In the genomic region with DNA sequence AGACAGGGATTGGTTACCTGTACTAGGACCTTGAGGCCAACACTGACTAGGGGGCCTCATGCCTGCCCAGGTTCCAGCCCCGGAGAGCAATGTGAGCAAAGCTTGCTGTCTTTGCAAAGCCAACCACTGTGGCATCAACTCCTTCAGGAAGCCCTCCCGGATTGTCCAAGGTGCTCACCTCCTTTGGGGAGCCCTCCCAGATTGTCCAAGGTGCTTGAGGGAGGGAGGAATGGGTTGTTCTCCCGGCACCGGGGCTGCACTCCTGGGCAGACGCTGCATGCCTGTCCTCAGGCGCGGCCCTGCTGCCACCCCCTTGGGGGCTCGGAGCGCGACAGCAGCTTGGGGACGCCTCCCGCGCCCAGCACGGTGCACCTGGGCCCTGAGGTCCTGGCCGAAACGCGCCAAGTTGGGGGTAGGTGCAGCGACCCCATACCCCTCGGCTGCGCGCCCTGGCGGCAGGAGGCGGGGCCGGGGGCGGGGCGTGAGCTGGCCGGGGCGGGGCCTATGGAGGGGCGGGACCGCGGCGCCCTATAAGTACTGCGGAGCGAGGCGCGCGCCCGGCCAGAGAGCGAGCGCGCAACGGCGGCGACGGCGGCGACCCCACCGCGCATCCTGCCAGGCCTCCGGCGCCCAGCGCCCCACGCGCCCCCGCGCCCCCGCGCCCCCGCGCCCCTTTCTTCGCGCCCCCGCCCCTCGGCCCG, we compare ENCODE assay signal across 8 cellular contexts. TPM values are rescaled to one million over a fixed set of nuclear protein-coding genes. Genes with fewer than 3 reads are reported as not detected.
DNase-seq lines count a peak whose midpoint lies in the region; ATAC-seq and TF ChIP-seq lines count a peak whose summit lies in the region.

A gene with protein sequence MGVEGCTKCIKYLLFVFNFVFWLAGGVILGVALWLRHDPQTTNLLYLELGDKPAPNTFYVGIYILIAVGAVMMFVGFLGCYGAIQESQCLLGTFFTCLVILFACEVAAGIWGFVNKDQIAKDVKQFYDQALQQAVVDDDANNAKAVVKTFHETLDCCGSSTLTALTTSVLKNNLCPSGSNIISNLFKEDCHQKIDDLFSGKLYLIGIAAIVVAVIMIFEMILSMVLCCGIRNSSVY (plus strand): TSS at position 560 of the 701 bp plus-strand sequence. CDS start 240 bp downstream, outside the sequence.

- H3K9me1 ChIP-seq in IMR-90 (ENCODE audit: insufficient read depth, low read length): peaks cover 13% of the 10 kb centered on the region; the same call in 1 of the 2 replicates

- peaks cover 5% of the 10 kb centered on the region; the same call in 1 of the 2 replicates for H3K36me3 ChIP-seq in IMR-90 (ENCODE audit: control insufficient read depth, insufficient read depth, low read length)
- H3K36me3 ChIP-seq in lung (ENCODE audit: control insufficient read depth in 2 of 2, insufficient read depth in 2 of 2, low read length in 2 of 2): no peaks in the 10 kb centered on the region

- intact Hi-C loops in IMR-90 (cut with micrococcal nuclease): no loop called here
- intact Hi-C loops in dorsolateral prefrontal cortex (cut with DNase I): loop anchor here in 1 of 2 donors (5.0 kb wide), 1 partner anchor 70 kb away; no protein-coding TSS in a partner anchor

- H3K56ac ChIP-seq in IMR-90 (ENCODE audit: extremely low read depth, insufficient read depth, low read length): no peak within 1 kb of the TSS

- peak within 1 kb of the TSS; percentile 91 for H3K27ac ChIP-seq in IMR-90 (ENCODE audit: insufficient read depth, low read length)
- H3K27ac ChIP-seq in dorsolateral prefrontal cortex: peak within 1 kb of the TSS in 58 of 59 donors; percentile 49 to 97 (median 86)
- peak within 1 kb of the TSS; percentile 98 to 99 for H3K27ac ChIP-seq in lung (ENCODE audit: low read depth in 1 of 2, low read length in 1 of 2)

- H2BK20ac ChIP-seq in IMR-90 (ENCODE audit: low read depth, low read length): no peak within 1 kb of the TSS

- peak within 1 kb of the TSS; percentile 95 for H3K9ac ChIP-seq in IMR-90 (ENCODE audit: low read depth, low read length)

- H3K18ac ChIP-seq in IMR-90 (ENCODE audit: low read depth, low read length): peak within 1 kb of the TSS; percentile 24; the same call in 1 of the 2 replicates

- no TSS peak for BruUV-seq in IMR-90 (replicated peaks; lab: Mats Ljungman, UMichigan)

- peak within 1 kb of the TSS; percentile 99 for H2AK9ac ChIP-seq in IMR-90 (replicated peaks; ENCODE audit: low read depth, low read length, poor library complexity)

- peak within 1 kb of the TSS; percentile 85 for H3K14ac ChIP-seq in IMR-90 (replicated peaks; ENCODE audit: low read depth, low read length)

- H4K91ac ChIP-seq in IMR-90 (ENCODE audit: insufficient read depth, low read depth, low read length): peak within 1 kb of the TSS; percentile 68; the same call in 1 of the 2 replicates

- H4K5ac ChIP-seq in IMR-90 (ENCODE audit: low read depth, low read length): no peak within 1 kb of the TSS

- peak within 1 kb of the TSS; percentile 66 for H2BK5ac ChIP-seq in IMR-90 (ENCODE audit: low read depth, low read length, poor library complexity, severe bottlenecking)

- peak within 1 kb of the TSS; percentile 59 for H3K23ac ChIP-seq in IMR-90 (ENCODE audit: low read depth, low read length)

- TF ChIP-seq POLR2A in IMR-90 (IDR thresholded peaks at IDR 0.05; ENCODE audit: low read depth, low read length): peak; percentile 93

- H3K79me1 ChIP-seq in IMR-90 (ENCODE audit: low read depth in 1 of 2, low read length in 2 of 2): peaks cover 0 to 42% of the 10 kb centered on the region in 2 experiments; a peak in 2 of 4 replicates

- no peak for TF ChIP-seq RAD21 in IMR-90 (IDR thresholded peaks at IDR 0.05; ENCODE audit: low read length)

- H3K27me3 ChIP-seq in IMR-90 (ENCODE audit: control insufficient read depth, insufficient read depth, low read length) (no peaks in the 10 kb centered on the region), dorsolateral prefrontal cortex (no peaks in the 10 kb centered on the region), lung (ENCODE audit: control insufficient read depth, insufficient read depth) (no peaks in the 10 kb centered on the region)

- TF ChIP-seq CTCF in AG04449 (IDR thresholded peaks at IDR 0.05; ENCODE audit: insufficient read depth, low read length, missing control alignments): no peak
- TF ChIP-seq CTCF in IMR-90 (conservative IDR thresholded peaks at IDR 0.05; ENCODE audit: low read depth, low read length): no peak
- TF ChIP-seq CTCF in dorsolateral prefrontal cortex (IDR thresholded peaks at IDR 0.05 in 54 of 56, conservative IDR thresholded peaks at IDR 0.05 in 2 of 56; ENCODE audit: low read depth in 1 of 56, partially characterized antibody in 56 of 56): peak in 6 of 56 donors; percentile 11 to 21 (median 14)
- TF ChIP-seq CTCF in lung (IDR thresholded peaks at IDR 0.05; ENCODE audit: control extremely low read depth, extremely low read depth): no peak

- H3K4me1 ChIP-seq in IMR-90 (ENCODE audit: control insufficient read depth, insufficient read depth, low read length) (peaks cover 19% of the 10 kb centered on the region), lung (ENCODE audit: control insufficient read depth in 2 of 2, insufficient read depth in 2 of 2, low read length in 2 of 2) (peaks cover 15 to 34% of the 10 kb centered on the region in 2 donors)

- no peak within 1 kb of the TSS for H2BK120ac ChIP-seq in IMR-90 (ENCODE audit: low read depth, low read length)

- in situ Hi-C loops in IMR-90 (cut with MboI; ENCODE audit: low sequenced_read_pairs): no loop called here

- no peak within 1 kb of the TSS for H2BK15ac ChIP-seq in IMR-90 (ENCODE audit: low read depth, low read length)

- dilution Hi-C loops in IMR-90 (cut with HindIII; ENCODE audit: low sequenced_read_pairs, unreplicated experiment): no loop called here

- 7% methylated on average over 30 of the region's 65 CpGs; no CpG with 5 or more reads in 1 of the 2 experiments for WGBS in IMR-90 (ENCODE audit: extremely low coverage in 2 of 2, insufficient read length in 1 of 2), 2 experiments
- WGBS in lung, 2 donors: 7 to 13% methylated on average over 14 to 64 of the region's 65 CpGs

- H4K20me1 ChIP-seq in IMR-90 (ENCODE audit: insufficient read depth, low read length): peaks cover 49% of the 10 kb centered on the region

- peak within 1 kb of the TSS; percentile 97 for H3K4me2 ChIP-seq in IMR-90 (ENCODE audit: low read depth, low read length)

- H2AFZ ChIP-seq in IMR-90 (replicated peaks; ENCODE audit: low read length, poor library complexity): peak within 1 kb of the TSS; percentile 89

- H2AK5ac ChIP-seq in IMR-90 (ENCODE audit: low read depth, low read length): peak within 1 kb of the TSS; percentile 75

- H3K9me3 ChIP-seq in IMR-90 (ENCODE audit: control insufficient read depth, insufficient read depth, low read length) (no peaks in the 10 kb centered on the region), lung (ENCODE audit: control insufficient read depth in 2 of 2, insufficient read depth in 1 of 2, low read length in 1 of 2) (no peaks in the 10 kb centered on the region)

- ATAC-seq in GM19023 (IDR thresholded peaks at IDR 0.05; ENCODE audit: unreplicated experiment) (peak; percentile 38), IMR-90 (ENCODE audit: low read depth) (peak; percentile 81), lung (ENCODE audit: insufficient read depth, low FRiP score) (peak; percentile 68), GM18520 (IDR thresholded peaks at IDR 0.05; ENCODE audit: unreplicated experiment) (no peak)

- H3K4me3 ChIP-seq in AG04449 (ENCODE audit: low read depth, low read length) (peak within 1 kb of the TSS; percentile 79), IMR-90 (ENCODE audit: insufficient read depth, low read depth, low read length) (peak within 1 kb of the TSS; percentile 100), dorsolateral prefrontal cortex (peak within 1 kb of the TSS; percentile 71 to 100 (median 98)), lung (peak within 1 kb of the TSS; percentile 81)

- H4K8ac ChIP-seq in IMR-90 (ENCODE audit: low read depth in 2 of 2, low read length in 2 of 2): no peak within 1 kb of the TSS

- CTCF ChIA-PET in AG04449 (lab: Yijun Ruan, JAX): interaction anchor here (1.5 to 2.7 kb wide), 3 partner anchors 9 to 182 kb away, joined by 3 to 7 read pairs (median 4); partner anchors contain the start of gene TSSC4
- CTCF ChIA-PET in IMR-90 (lab: Yijun Ruan, JAX): no interaction called here

- peak within 1 kb of the TSS; percentile 60 for H3K4ac ChIP-seq in IMR-90 (ENCODE audit: low read depth, low read length)

- POLR2A ChIA-PET in AG04449 (lab: Yijun Ruan, JAX): interaction anchor here (0.5 to 2.2 kb wide), 11 partner anchors 10 to 701 kb away, joined by 3 to 32 read pairs (median 4); partner anchors contain the start of gene TSSC4
- POLR2A ChIA-PET in IMR-90 (lab: Charles Lee; ENCODE audit: unreplicated experiment): interaction anchor here (0.5 to 2.0 kb wide), 3 partner anchors 9 to 24 kb away, joined by 5 to 7 read pairs (median 6); partner anchors contain the start of gene TSSC4

- no peak for DNase-seq in AG04449 (ENCODE audit: low read depth, low spot score)
- peak; percentile 33 for DNase-seq in IMR-90
- peak; percentile 53 to 60 for DNase-seq in activated CD4-positive, alpha-beta T cell treated with anti-CD3 and anti-CD28 coated beads, Interleukin-2, amount 50 U/mL, for 24 hours (ENCODE audit: low read depth in 1 of 2, low spot score in 1 of 2)
- peak in 8 of 10 donors; percentile 43 to 84 (median 67) for DNase-seq in dorsolateral prefrontal cortex
- no peak for DNase-seq in lung (ENCODE audit: low spot score)
- DNase-seq in stimulated activated CD4-positive, alpha-beta T cell treated with anti-CD3 and anti-CD28 coated beads, TNF-alpha, amount 100 ng/mL, for 24 hours (ENCODE audit: low read depth in 3 of 3): peak in 2 of 3 experiments; percentile 36 to 55

TF ChIP-seq in IMR-90, 13 proteins besides CTCF, POLR2A, EP300 and RAD21:
- no peak for TF ChIP-seq MXI1 (IDR thresholded peaks at IDR 0.05; ENCODE audit: borderline replicate concordance, low read depth, low read length)
- peak; percentile 26; the same call in 1 of the 2 replicates for TF ChIP-seq MAZ (IDR thresholded peaks at IDR 0.05; ENCODE audit: borderline replicate concordance, low read depth, low read length)
- TF ChIP-seq NFE2L2 (IDR thresholded peaks at IDR 0.05; ENCODE audit: low read depth, low read length): no peak
- TF ChIP-seq CHD1 (IDR thresholded peaks at IDR 0.05; ENCODE audit: low read depth, low read length): no peak

RNA-seq across cellular contexts. Expression of the gene that starts here (rescaled TPM):
- total RNA-seq in IMR-90 (2012; rRNA removed) (119 and 159 TPM in 2 replicates), dorsolateral prefrontal cortex (100 to 1,000 TPM; 342 to 666 (median 436) TPM), lung (100 to 1,000 TPM; 605 to 708 TPM)
- polyA plus RNA-seq in IMR-90 (2012; rRNA removed) (566 and 689 TPM in 2 replicates), lung (100 to 1,000 TPM; 412 to 679 TPM)
- polyA plus RNA-seq in IMR-90 (2012; cell fraction: cytosol; rRNA removed): 940 and 1,395 TPM in 2 replicates
- 328 and 597 TPM in 2 replicates for polyA plus RNA-seq in IMR-90 (2012; cell fraction: nucleus; rRNA removed; ENCODE audit: low replicate concordance)

Comparison
In these comparisons a context has a peak if more than half of its experiments do, and no peak if none do; other contexts are left out.
1. DNase-seq: peak in IMR-90 (single experiment), activated CD4-positive, alpha-beta T cell treated with anti-CD3 and anti-CD28 coated beads, Interleukin-2, amount 50 U/mL, for 24 hours (2 of 2), dorsolateral prefrontal cortex (8 of 10) and stimulated activated CD4-positive, alpha-beta T cell treated with anti-CD3 and anti-CD28 coated beads, TNF-alpha, amount 100 ng/mL, for 24 hours (2 of 3); none in AG04449 (single experiment) and lung (single experiment).
2. Peak in every context shown above with its lines, with median percentiles within 50 percentile points of each other: H3K4me3 ChIP-seq and H3K27ac ChIP-seq.